ENCODE assay signal across 3 cellular contexts in the genomic region with DNA sequence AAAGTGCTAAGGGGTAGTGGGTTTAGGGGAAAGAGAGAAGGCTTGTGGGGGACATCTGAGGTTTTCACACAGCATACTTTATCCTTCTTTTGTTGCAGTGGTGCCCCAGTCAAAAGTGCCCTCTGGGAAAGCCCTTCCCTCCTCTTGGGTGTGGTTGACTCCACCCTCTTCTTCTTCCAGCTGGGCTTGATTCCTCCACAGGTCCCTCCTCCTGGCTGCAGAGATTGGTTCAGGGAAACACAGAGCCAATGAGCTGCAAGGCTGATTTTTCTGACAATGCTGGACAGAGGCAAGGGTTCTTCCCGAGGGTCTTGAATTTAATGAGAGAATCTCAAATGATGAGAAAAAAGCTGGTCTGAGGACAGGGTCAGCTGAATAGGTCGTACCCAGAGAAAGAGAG. TPM values are rescaled to one million over a fixed set of nuclear protein-coding genes. Genes with fewer than 3 reads are reported as not detected.
"Had no signal": no experiment of that assay in that cellular context is flagged by ENCODE, and none has a peak within 500 bp of the region (broad histone marks: within the 10 kb centered on the region; RNA-seq: fewer than 3 reads in every experiment).

No MANE protein-coding gene starts in this region.

RNA-seq across cellular contexts. Expression of gene SYT15B, which starts 7.4 kb away (rescaled TPM):
- total RNA-seq: activated T-cell treated with anti-CD3 and anti-CD28 coated beads, Interleukin-2, amount 50 U/mL, for 72 hours; bronchial epithelial cell; cardiac muscle cell had no signal
